ENCODE assay signal across 1 cellular context in the genomic region with DNA sequence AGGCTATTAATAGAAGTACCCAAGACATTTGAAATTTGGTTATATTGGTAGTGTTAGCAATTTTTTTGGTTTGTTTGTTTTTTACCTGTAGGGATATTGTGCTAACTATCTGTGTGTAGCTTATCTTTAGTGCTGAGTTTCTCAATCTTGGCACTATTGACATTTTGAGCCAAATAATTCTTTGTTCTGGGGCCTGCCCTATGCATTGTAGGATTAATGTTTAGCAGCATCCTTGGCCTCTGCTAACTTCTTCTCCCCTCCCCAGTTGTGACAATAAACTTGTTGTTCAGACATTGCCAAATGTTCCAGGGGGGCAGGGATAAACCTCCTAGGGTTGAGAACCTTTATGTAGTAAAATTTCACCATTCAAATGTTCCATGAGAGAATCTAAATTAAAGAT.
TF ChIP-seq lines count a peak whose summit lies in the region.

No MANE protein-coding gene starts in this region.

TF ChIP-seq in HepG2, 621 proteins besides CTCF, POLR2A, EP300 and RAD21 (continued from another document and continues in another):
- TF ChIP-seq ZNF609 (CRISPR knock-in tag; IDR thresholded peaks at IDR 0.05; ENCODE audit: borderline replicate concordance) = peak; percentile 56; the same call in 1 of the 2 replicates
- no peak for TF ChIP-seq ARID3A (IDR thresholded peaks at IDR 0.05; ENCODE audit: low read depth, low read length)
- TF ChIP-seq FOXA1 (IDR thresholded peaks at IDR 0.05) = no peak
- TF ChIP-seq FOXA1 (CRISPR knock-in tag; IDR thresholded peaks at IDR 0.05) = peak; percentile 81
- no peak for TF ChIP-seq ZC3H4 (CRISPR knock-in tag; IDR thresholded peaks at IDR 0.05; ENCODE audit: borderline replicate concordance)
- TF ChIP-seq ZNF724P (CRISPR knock-in tag; IDR thresholded peaks at IDR 0.05; ENCODE audit: borderline replicate concordance) = no peak
- TF ChIP-seq ZNF546 (CRISPR knock-in tag; conservative IDR thresholded peaks at IDR 0.05) = no peak
- peak; percentile 50; the same call in 1 of the 2 replicates for TF ChIP-seq NR2F2 (IDR thresholded peaks at IDR 0.05; ENCODE audit: borderline replicate concordance, low read depth)
- TF ChIP-seq, protein P1, sequence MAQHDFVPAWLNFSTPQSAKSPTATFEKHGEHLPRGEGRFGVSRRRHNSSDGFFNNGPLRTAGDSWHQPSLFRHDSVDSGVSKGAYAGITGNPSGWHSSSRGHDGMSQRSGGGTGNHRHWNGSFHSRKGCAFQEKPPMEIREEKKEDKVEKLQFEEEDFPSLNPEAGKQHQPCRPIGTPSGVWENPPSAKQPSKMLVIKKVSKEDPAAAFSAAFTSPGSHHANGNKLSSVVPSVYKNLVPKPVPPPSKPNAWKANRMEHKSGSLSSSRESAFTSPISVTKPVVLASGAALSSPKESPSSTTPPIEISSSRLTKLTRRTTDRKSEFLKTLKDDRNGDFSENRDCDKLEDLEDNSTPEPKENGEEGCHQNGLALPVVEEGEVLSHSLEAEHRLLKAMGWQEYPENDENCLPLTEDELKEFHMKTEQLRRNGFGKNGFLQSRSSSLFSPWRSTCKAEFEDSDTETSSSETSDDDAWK (CRISPR knock-in tag; IDR thresholded peaks at IDR 0.05) = no peak
- TF ChIP-seq ZNF792 (CRISPR knock-in tag; IDR thresholded peaks at IDR 0.05) = no peak
- TF ChIP-seq ZNF468 (CRISPR knock-in tag; IDR thresholded peaks at IDR 0.05) = no peak
- no peak for TF ChIP-seq FOXM1 (CRISPR knock-in tag; IDR thresholded peaks at IDR 0.05)
- TF ChIP-seq ZEB1 (IDR thresholded peaks at IDR 0.05; ENCODE audit: insufficient replicate concordance, low read depth) = peak; percentile 81
- no peak for TF ChIP-seq NFYB (CRISPR knock-in tag; IDR thresholded peaks at IDR 0.05)
- no peak for TF ChIP-seq KAT2B (IDR thresholded peaks at IDR 0.05; ENCODE audit: borderline replicate concordance, low read depth, low read length)
- TF ChIP-seq CHCHD3 (CRISPR knock-in tag; IDR thresholded peaks at IDR 0.05) = no peak
- no peak for TF ChIP-seq ZNF703 (CRISPR knock-in tag; IDR thresholded peaks at IDR 0.05; ENCODE audit: borderline replicate concordance)
- no peak for TF ChIP-seq CREB1 (IDR thresholded peaks at IDR 0.05)
- TF ChIP-seq CREB1 (CRISPR knock-in tag; IDR thresholded peaks at IDR 0.05) = 0 out of 2 replicates have a peak, but pooled peaks have one; percentile 27
- TF ChIP-seq ZBTB4 (CRISPR knock-in tag; IDR thresholded peaks at IDR 0.05; ENCODE audit: borderline replicate concordance) = no peak
- TF ChIP-seq ZNF180 (CRISPR knock-in tag; IDR thresholded peaks at IDR 0.05; ENCODE audit: borderline replicate concordance, low read depth) = no peak
- no peak for TF ChIP-seq MAFF (IDR thresholded peaks at IDR 0.05; ENCODE audit: low read depth, low read length)
- no peak for TF ChIP-seq SETDB1 (CRISPR knock-in tag; IDR thresholded peaks at IDR 0.05; ENCODE audit: borderline replicate concordance)
- TF ChIP-seq ZNF414 (CRISPR knock-in tag; IDR thresholded peaks at IDR 0.05) = no peak
- TF ChIP-seq GABPA (IDR thresholded peaks at IDR 0.05; ENCODE audit: low read depth, low read length) = no peak
- TF ChIP-seq GABPA (CRISPR knock-in tag; IDR thresholded peaks at IDR 0.05; ENCODE audit: low read depth) = no peak
- 0 out of 2 replicates have a peak, but pooled peaks have one; percentile 44 for TF ChIP-seq NFIC (IDR thresholded peaks at IDR 0.05; ENCODE audit: low read length)
- TF ChIP-seq TSC22D2 (CRISPR knock-in tag; IDR thresholded peaks at IDR 0.05; ENCODE audit: borderline replicate concordance) = no peak
- TF ChIP-seq GATAD2A (CRISPR knock-in tag; IDR thresholded peaks at IDR 0.05) = peak; percentile 78
- no peak for TF ChIP-seq IRX3 (CRISPR knock-in tag; IDR thresholded peaks at IDR 0.05; ENCODE audit: borderline replicate concordance, low read depth)
- no peak for TF ChIP-seq ETV6 (CRISPR knock-in tag; conservative IDR thresholded peaks at IDR 0.05)
- TF ChIP-seq ZNF335 (CRISPR knock-in tag; IDR thresholded peaks at IDR 0.05) = no peak
- no peak for TF ChIP-seq CAMTA2 (CRISPR knock-in tag; IDR thresholded peaks at IDR 0.05; ENCODE audit: borderline replicate concordance)
- TF ChIP-seq SRSF9 (IDR thresholded peaks at IDR 0.05; ENCODE audit: borderline replicate concordance, insufficient read depth, low read depth, low read length, poor library complexity, severe bottlenecking) = no peak
- no peak for TF ChIP-seq FOSL1 (CRISPR knock-in tag; IDR thresholded peaks at IDR 0.05; ENCODE audit: borderline replicate concordance)
- TF ChIP-seq SMYD3 (CRISPR knock-in tag; IDR thresholded peaks at IDR 0.05) = no peak
- no peak for TF ChIP-seq WIZ (CRISPR knock-in tag; IDR thresholded peaks at IDR 0.05)
- no peak for TF ChIP-seq MAFG (CRISPR knock-in tag; IDR thresholded peaks at IDR 0.05)
- TF ChIP-seq HDAC2 (CRISPR knock-in tag; IDR thresholded peaks at IDR 0.05) = 0 out of 2 replicates have a peak, but pooled peaks have one; percentile 42
- TF ChIP-seq ARID5B (CRISPR knock-in tag; IDR thresholded peaks at IDR 0.05) = peak; percentile 76
- TF ChIP-seq, protein P2, sequence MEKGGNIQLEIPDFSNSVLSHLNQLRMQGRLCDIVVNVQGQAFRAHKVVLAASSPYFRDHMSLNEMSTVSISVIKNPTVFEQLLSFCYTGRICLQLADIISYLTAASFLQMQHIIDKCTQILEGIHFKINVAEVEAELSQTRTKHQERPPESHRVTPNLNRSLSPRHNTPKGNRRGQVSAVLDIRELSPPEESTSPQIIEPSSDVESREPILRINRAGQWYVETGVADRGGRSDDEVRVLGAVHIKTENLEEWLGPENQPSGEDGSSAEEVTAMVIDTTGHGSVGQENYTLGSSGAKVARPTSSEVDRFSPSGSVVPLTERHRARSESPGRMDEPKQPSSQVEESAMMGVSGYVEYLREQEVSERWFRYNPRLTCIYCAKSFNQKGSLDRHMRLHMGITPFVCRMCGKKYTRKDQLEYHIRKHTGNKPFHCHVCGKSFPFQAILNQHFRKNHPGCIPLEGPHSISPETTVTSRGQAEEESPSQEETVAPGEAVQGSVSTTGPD (CRISPR knock-in tag; IDR thresholded peaks at IDR 0.05) = peak; percentile 94
- TF ChIP-seq SNAI1 (CRISPR knock-in tag; IDR thresholded peaks at IDR 0.05; ENCODE audit: borderline replicate concordance) = no peak
- TF ChIP-seq RBM39 (IDR thresholded peaks at IDR 0.05; ENCODE audit: low read depth, low read length, poor library complexity, severe bottlenecking) = no peak
- TF ChIP-seq CHD4 (IDR thresholded peaks at IDR 0.05; ENCODE audit: borderline replicate concordance, low read length) = no peak
- TF ChIP-seq HOXA9 (CRISPR knock-in tag; IDR thresholded peaks at IDR 0.05; ENCODE audit: borderline replicate concordance) = no peak
- no peak for TF ChIP-seq HOXA5 (CRISPR knock-in tag; IDR thresholded peaks at IDR 0.05)
- TF ChIP-seq ZNF446 (CRISPR knock-in tag; IDR thresholded peaks at IDR 0.05) = no peak
- no peak for TF ChIP-seq NR0B2 (CRISPR knock-in tag; IDR thresholded peaks at IDR 0.05)
